In the genomic region with DNA sequence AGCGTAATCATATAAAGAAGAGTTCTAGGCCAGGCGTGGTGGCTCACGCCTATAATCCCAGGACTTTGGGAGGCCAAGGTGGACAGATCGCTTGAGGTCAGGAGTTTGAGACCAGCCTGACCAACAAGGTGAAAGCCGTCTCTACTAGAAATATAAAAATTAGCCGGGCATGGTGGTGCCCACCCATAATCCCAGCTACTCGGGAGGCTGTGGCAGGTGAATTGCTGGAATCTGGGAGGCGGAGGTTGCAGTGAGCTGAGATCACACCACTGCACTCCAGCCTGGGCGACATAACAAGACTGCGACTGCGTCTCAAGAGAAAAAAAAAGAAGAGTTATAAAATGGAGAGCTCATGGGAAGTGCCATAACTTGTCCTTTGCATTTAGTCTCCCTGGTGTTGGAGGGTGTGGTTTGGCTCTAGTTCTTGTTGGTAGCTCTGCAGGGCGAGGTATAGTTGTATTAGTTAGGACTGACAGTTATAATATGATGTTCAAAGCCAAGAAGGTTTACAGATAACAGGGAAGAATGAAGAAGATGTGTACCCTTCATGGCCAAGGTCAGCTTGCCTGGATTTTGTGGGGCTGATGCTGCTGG, we compare ENCODE assay signal across 21 cellular contexts. TPM values are rescaled to one million over a fixed set of nuclear protein-coding genes. Genes with fewer than 3 reads are reported as not detected.
A peak's percentile ranks its signal among the peaks of the same experiment; 100 is the strongest.
DNase-seq lines count a peak whose midpoint lies in the region; ATAC-seq, FAIRE-seq and TF ChIP-seq lines count a peak whose summit lies in the region.
"Had no signal": no experiment of that assay in that cellular context is flagged by ENCODE, and none has a peak within 500 bp of the region (broad histone marks: within the 10 kb centered on the region; RNA-seq: fewer than 3 reads in every experiment).

No MANE protein-coding gene starts in this region.

- no peaks in the 10 kb centered on the region for H4K20me1 ChIP-seq in hepatocyte (ENCODE audit: insufficient read depth, poor library complexity, severe bottlenecking)

- no peak for FAIRE-seq in A549 (lab: Jason Lieb, UNC)
- FAIRE-seq: astrocyte, endometrium, frontal cortex, GM18507 had no signal

- no peaks in the 10 kb centered on the region for H3K27me3 Mint-ChIP-seq in CD4-positive, alpha-beta memory T cell
- H3K27me3 Mint-ChIP-seq: activated CD4-positive, alpha-beta memory T cell treated with anti-CD3 and anti-CD28 coated beads for 36 hours; naive thymus-derived CD8-positive, alpha-beta T cell had no signal

- H3K9me3 ChIP-seq in A549 = no peaks in the 10 kb centered on the region
- H3K9me3 ChIP-seq in Peyer's patch = no peaks in the 10 kb centered on the region
- no peaks in the 10 kb centered on the region for H3K9me3 ChIP-seq in hepatocyte (ENCODE audit: low read depth)
- no peaks in the 10 kb centered on the region for H3K9me3 ChIP-seq in CD4-positive, alpha-beta memory T cell (ENCODE audit: control insufficient read depth in 1 of 2, low read length in 2 of 2)
- H3K9me3 ChIP-seq: psoas muscle, thoracic aorta had no signal

- no peak for TF ChIP-seq POLR2A in A549 (IDR thresholded peaks at IDR 0.05; ENCODE audit: low read length)
- no peak for TF ChIP-seq POLR2A in Peyer's patch (IDR thresholded peaks at IDR 0.05)

- H3K9me3 Mint-ChIP-seq in CD4-positive, alpha-beta memory T cell = no peaks in the 10 kb centered on the region
- H3K9me3 Mint-ChIP-seq: activated CD4-positive, alpha-beta memory T cell treated with anti-CD3 and anti-CD28 coated beads for 36 hours; naive thymus-derived CD8-positive, alpha-beta T cell had no signal

- H3K79me2 ChIP-seq in hepatocyte = peaks cover 77% of the 10 kb centered on the region

- H3K4me3 ChIP-seq in A549 (no peak overlapping the region), Peyer's patch (no peak overlapping the region), hepatocyte (no peak overlapping the region), skin epidermis (no peak overlapping the region)
- H3K4me3 ChIP-seq in CD4-positive, alpha-beta memory T cell (ENCODE audit: low read length in 2 of 2) = no peak overlapping the region
- H3K4me3 ChIP-seq: psoas muscle, thoracic aorta had no signal

- POLR2A ChIA-PET in A549 (lab: Yijun Ruan, JAX) = no interaction called here
- POLR2A ChIA-PET in CD4-positive, alpha-beta memory T cell (lab: Charles Lee; ENCODE audit: partially characterized antibody) = interaction anchor here (1.2 to 5.7 kb wide), 2 partner anchors 13 to 276 kb away, joined by 5 to 44 read pairs; no protein-coding TSS in a partner anchor

- no peak overlapping the region for H2AFZ ChIP-seq in hepatocyte

- WGBS in A549 (ENCODE audit: missing lambda C conversion rate) = 94% methylated on average over 12 of the region's 12 CpGs
- 98% methylated on average over 12 of the region's 12 CpGs for WGBS in hepatocyte (ENCODE audit: low lambda C conversion rate, missing lambda C conversion rate)

- no peak for ATAC-seq in A549
- ATAC-seq in HG03108 (IDR thresholded peaks at IDR 0.05; ENCODE audit: unreplicated experiment) = no peak
- ATAC-seq in HG02885 (IDR thresholded peaks at IDR 0.05; ENCODE audit: poor library complexity, unreplicated experiment) = no peak
- ATAC-seq: naive thymus-derived CD8-positive, alpha-beta T cell; psoas muscle had no signal

- CTCF ChIA-PET in A549 (lab: Yijun Ruan, JAX) = no interaction called here
- CTCF ChIA-PET in CD4-positive, alpha-beta memory T cell (lab: Charles Lee; ENCODE audit: partially characterized antibody) = interaction anchor here (0.8 to 1.0 kb wide), 3 partner anchors 26 to 142 kb away, joined by 3 to 4 read pairs (median 3); no protein-coding TSS in a partner anchor

- intact Hi-C loops in CD4-positive, alpha-beta memory T cell (cut with micrococcal nuclease) = no loop called here

- H3K4me2 ChIP-seq in A549 (peak overlapping the region; percentile 71), hepatocyte (peak overlapping the region; percentile 11)

- peaks cover 0 to 6% of the 10 kb centered on the region in 2 donors for H3K36me3 Mint-ChIP-seq in CD4-positive, alpha-beta memory T cell
- H3K36me3 Mint-ChIP-seq: naive thymus-derived CD8-positive, alpha-beta T cell had no signal

- TF ChIP-seq RAD21 in A549 (conservative IDR thresholded peaks at IDR 0.05 in 1 of 2, IDR thresholded peaks at IDR 0.05 in 1 of 2) = no peak

- H3K4me1 Mint-ChIP-seq in CD4-positive, alpha-beta memory T cell = peaks cover 48 to 86% (median 66%) of the 10 kb centered on the region in 4 donors

- no peaks in the 10 kb centered on the region for H3K27me3 ChIP-seq in Peyer's patch
- no peaks in the 10 kb centered on the region for H3K27me3 ChIP-seq in hepatocyte
- H3K27me3 ChIP-seq in CD4-positive, alpha-beta memory T cell (ENCODE audit: insufficient read depth, low read length) = no peaks in the 10 kb centered on the region

- H3K4me3 Mint-ChIP-seq in CD4-positive, alpha-beta memory T cell = no peak overlapping the region
- H3K4me3 Mint-ChIP-seq: activated CD4-positive, alpha-beta memory T cell treated with anti-CD3 and anti-CD28 coated beads for 36 hours had no signal

- DNase-seq in A549 (ENCODE audit: low read depth in 1 of 2, low spot score in 1 of 2) = no peak
- no peak for DNase-seq in Peyer's patch
- DNase-seq in hepatocyte (ENCODE audit: low spot score) = no peak
- no peak for DNase-seq in globus pallidus (ENCODE audit: low spot score)
- no peak for DNase-seq in CD4-positive, alpha-beta memory T cell
- DNase-seq: activated CD4-positive, alpha-beta memory T cell treated with anti-CD3 and anti-CD28 coated beads for 36 hours; activated naive CD4-positive, alpha-beta T cell; H7; naive thymus-derived CD8-positive, alpha-beta T cell; NCI-H2081; NCI-H510A treated with DMSO at 0.1 percent for 48 hours; psoas muscle; T-helper 1 cell had no signal

- H3K27ac Mint-ChIP-seq in CD4-positive, alpha-beta memory T cell = peak overlapping the region in 1 of 7 donors; percentile 43
- H3K27ac Mint-ChIP-seq: activated CD4-positive, alpha-beta memory T cell treated with anti-CD3 and anti-CD28 coated beads for 36 hours had no signal

- no peaks in the 10 kb centered on the region for H3K9me2 ChIP-seq in hepatocyte (replicated peaks; ENCODE audit: insufficient read depth)

- TF ChIP-seq CTCF in A549 (IDR thresholded peaks at IDR 0.05) = no peak
- TF ChIP-seq CTCF in Peyer's patch (IDR thresholded peaks at IDR 0.05) = no peak
- TF ChIP-seq CTCF in hepatocyte (IDR thresholded peaks at IDR 0.05; ENCODE audit: poor library complexity) = no peak

- H3K36me3 ChIP-seq in Peyer's patch (no peaks in the 10 kb centered on the region), hepatocyte (replicated peaks; ENCODE audit: insufficient read depth, low read depth) (no peaks in the 10 kb centered on the region)
- no peaks in the 10 kb centered on the region for H3K36me3 ChIP-seq in CD4-positive, alpha-beta memory T cell (ENCODE audit: insufficient read depth, low read length)
- H3K36me3 ChIP-seq: thoracic aorta had no signal

- TF ChIP-seq EP300 in A549 (IDR thresholded peaks at IDR 0.05) = no peak

- H3K4me1 ChIP-seq in A549 (peaks cover 62% of the 10 kb centered on the region), Peyer's patch (peaks cover 0 to 34% (median 18%) of the 10 kb centered on the region in 4 donors), hepatocyte (ENCODE audit: insufficient read depth) (peaks cover 6% of the 10 kb centered on the region)
- peaks cover 52% of the 10 kb centered on the region for H3K4me1 ChIP-seq in CD4-positive, alpha-beta memory T cell (ENCODE audit: insufficient read depth, low read length)

- H3K27ac ChIP-seq in A549 (peak overlapping the region; percentile 75 to 84), Peyer's patch (peak overlapping the region in 3 of 4 donors; percentile 4 to 47 (median 28)), hepatocyte (no peak overlapping the region), skin epidermis (peak overlapping the region in 11 of 21 experiments; percentile 4 to 88 (median 26))
- H3K27ac ChIP-seq in CD4-positive, alpha-beta memory T cell (ENCODE audit: low read depth, low read length) = no peak overlapping the region
- H3K27ac ChIP-seq: psoas muscle, thoracic aorta had no signal

TF ChIP-seq in A549, 52 proteins besides CTCF, POLR2A, EP300 and RAD21:
- TF ChIP-seq SMC3 (IDR thresholded peaks at IDR 0.05) = no peak
- no peak for TF ChIP-seq NR3C1 (IDR thresholded peaks at IDR 0.05)
- TF ChIP-seq PHF8 (IDR thresholded peaks at IDR 0.05; ENCODE audit: borderline replicate concordance, low read depth) = no peak
- no peak for TF ChIP-seq RFX5 (IDR thresholded peaks at IDR 0.05)
- TF ChIP-seq ZC3H11A (IDR thresholded peaks at IDR 0.05) = no peak
- TF ChIP-seq TP53 (CRISPR knock-in tag; IDR thresholded peaks at IDR 0.05) = no peak
- no peak for TF ChIP-seq CBX2 (IDR thresholded peaks at IDR 0.05; ENCODE audit: borderline replicate concordance, low read depth)
- no peak for TF ChIP-seq HOXA7 (CRISPR knock-in tag; IDR thresholded peaks at IDR 0.05)
- TF ChIP-seq HOXB5 (CRISPR knock-in tag; IDR thresholded peaks at IDR 0.05) = no peak
- no peak for TF ChIP-seq KDM1A (IDR thresholded peaks at IDR 0.05; ENCODE audit: low read depth)
- TF ChIP-seq HMGXB4 (CRISPR knock-in tag; IDR thresholded peaks at IDR 0.05; ENCODE audit: borderline replicate concordance) = no peak
- no peak for TF ChIP-seq ESRRA (IDR thresholded peaks at IDR 0.05; ENCODE audit: borderline replicate concordance, low read length)
- TF ChIP-seq FOSB (CRISPR knock-in tag; IDR thresholded peaks at IDR 0.05) = no peak

RNA-seq across cellular contexts. Expression of gene UTRN, which starts 54.8 kb away (rescaled TPM):
- polyA plus RNA-seq in A549 (2011; rRNA removed) (20.8 and 30.6 TPM in 2 replicates), A549 (2017; fragmentation: RNase III; extraction: RNeasy Plus Mini Kit Qiagen cat#74134 plus additional on column Dnase treatment) (10.6 to 11.3 TPM (median 11.2 TPM) in 3 replicates), hepatocyte (33.1 and 54.0 TPM in 2 replicates)
- 3.5 TPM in 2 replicates for polyA plus RNA-seq in A549 (2012; cell fraction: cytosol; rRNA removed)
- polyA plus RNA-seq in A549 (2012; cell fraction: nucleus; rRNA removed) = 5.8 and 9.8 TPM in 2 replicates
- polyA minus RNA-seq in A549 (2011; rRNA and poly(A)+ RNA removed) = 34.9 and 37.7 TPM in 2 replicates
- total RNA-seq in Peyer's patch (100 to 1,000 TPM in 2 of 4 donors, 10 to 100 TPM in 2; 61.1 to 579 (median 115) TPM), hepatocyte (86.5 and 112 TPM in 2 replicates)
- 100 to 1,000 TPM; 219 to 227 TPM for total RNA-seq in CD4-positive, alpha-beta memory T cell
- 10 to 100 TPM; 18.8 to 99.0 TPM for polyA plus RNA-seq in CD4-positive, alpha-beta memory T cell

Comparison
In these comparisons a context has a peak if more than half of its experiments do, and no peak if none do; other contexts are left out.
1. H3K27ac ChIP-seq: peak in A549 (2 of 2), Peyer's patch (3 of 4) and skin epidermis (11 of 21); none in hepatocyte (single experiment) and CD4-positive, alpha-beta memory T cell (single experiment).